9 cellular contexts compared by ENCODE assay signal in the genomic region with DNA sequence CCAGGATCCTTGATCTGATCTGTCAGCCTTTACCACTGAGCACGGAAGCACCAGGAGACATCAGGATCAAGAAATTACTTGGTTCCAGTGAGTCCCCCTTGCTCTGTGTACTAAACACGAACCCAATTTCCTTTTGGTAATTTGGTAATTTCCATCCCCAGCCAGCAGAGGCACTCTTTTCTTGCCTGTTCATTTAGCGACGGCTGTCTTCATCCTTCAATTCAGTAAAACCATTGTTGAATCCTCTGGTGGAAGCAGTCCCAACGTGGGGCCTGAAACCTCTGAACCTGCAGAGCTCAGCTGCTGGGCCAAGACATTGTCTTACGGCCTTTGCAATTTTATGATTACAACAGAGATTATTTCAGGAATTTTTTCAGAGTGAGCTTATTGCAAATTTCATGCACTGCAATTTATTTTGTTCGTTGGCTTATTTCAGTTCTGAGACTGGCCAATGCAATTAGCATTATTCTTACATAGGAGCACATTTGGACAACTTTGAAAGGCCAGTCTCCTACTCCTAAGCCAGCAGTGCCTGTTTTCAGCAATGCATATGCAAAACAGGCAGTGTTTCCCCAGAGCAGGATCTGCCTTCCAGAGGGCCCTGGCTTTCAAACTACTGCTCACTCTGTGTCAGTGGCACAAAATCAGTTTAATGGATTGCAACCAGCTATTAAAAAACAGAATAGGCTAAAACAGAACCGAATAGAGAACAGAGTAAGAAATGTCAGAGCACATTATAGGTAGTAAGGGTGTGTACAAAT.
DNase-seq lines count a peak whose midpoint lies in the region; ATAC-seq and TF ChIP-seq lines count a peak whose summit lies in the region.
"Had no signal": no experiment of that assay in that cellular context is flagged by ENCODE, and none has a peak within 500 bp of the region (broad histone marks: within the 10 kb centered on the region; RNA-seq: fewer than 3 reads in every experiment).

No MANE protein-coding gene starts in this region.

- H3K4me1 ChIP-seq in left ventricle myocardium inferior (peaks cover 3% of the 10 kb centered on the region), SJCRH30 (no peaks in the 10 kb centered on the region)

- intact Hi-C loops in left ventricle myocardium inferior (cut with micrococcal nuclease) (no loop called here), left ventricle myocardium superior (cut with micrococcal nuclease) (no loop called here)

- H3K4me3 ChIP-seq in left ventricle myocardium inferior, result no peak overlapping the region
- no peak overlapping the region for H3K4me3 ChIP-seq in SJCRH30
- H3K4me3 ChIP-seq: BLaER1 treated with 17β-estradiol and CSF1 and Interleukin-3, amounts not matched to agents 10 nM and 100 nM had no signal

- peaks cover 4% of the 10 kb centered on the region for H3K27me3 ChIP-seq in left ventricle myocardium inferior (ENCODE audit: low read depth)
- H3K27me3 ChIP-seq in SJCRH30, result no peaks in the 10 kb centered on the region
- H3K27me3 ChIP-seq: BLaER1 treated with 17β-estradiol and CSF1 and Interleukin-3, amounts not matched to agents 10 nM and 100 nM had no signal

- no peaks in the 10 kb centered on the region for H3K36me3 ChIP-seq in left ventricle myocardium inferior
- no peaks in the 10 kb centered on the region for H3K36me3 ChIP-seq in SJCRH30
- H3K36me3 ChIP-seq: BLaER1 treated with 17β-estradiol and CSF1 and Interleukin-3, amounts not matched to agents 10 nM and 100 nM had no signal

- peak; percentile 50 for TF ChIP-seq CTCF in left ventricle myocardium inferior (IDR thresholded peaks at IDR 0.05; ENCODE audit: borderline replicate concordance)

- no peaks in the 10 kb centered on the region for H3K9me3 ChIP-seq in left ventricle myocardium inferior (replicated peaks)
- no peaks in the 10 kb centered on the region for H3K9me3 ChIP-seq in SJCRH30 (replicated peaks)
- H3K9me3 ChIP-seq: BLaER1 treated with 17β-estradiol and CSF1 and Interleukin-3, amounts not matched to agents 10 nM and 100 nM had no signal

- H3K27ac ChIP-seq in left ventricle myocardium inferior (replicated peaks) (no peak overlapping the region), SJCRH30 (no peak overlapping the region)
- H3K27ac ChIP-seq: BLaER1 treated with 17β-estradiol and CSF1 and Interleukin-3, amounts not matched to agents 10 nM and 100 nM had no signal

- no peak for DNase-seq in left ventricle myocardium inferior
- no peak for DNase-seq in left ventricle myocardium superior
- peak; percentile 8 to 44 for DNase-seq in SJCRH30
- peak; percentile 45 for DNase-seq in iPS DF 19.7 (ENCODE audit: low read depth, low spot score)
- DNase-seq in NOMO-1 treated with DMSO at 0.1 percent for 48 hours (lab: John Stamatoyannopoulos, UW; ENCODE audit: unreplicated experiment), result no peak
- DNase-seq in NCI-H146 treated with DMSO at 0.1 percent for 48 hours (lab: John Stamatoyannopoulos, UW; ENCODE audit: unreplicated experiment), result no peak

- ATAC-seq in left ventricle myocardium superior (no peak), GM19324 (IDR thresholded peaks at IDR 0.05; ENCODE audit: low FRiP score, unreplicated experiment) (no peak), HG02610 (IDR thresholded peaks at IDR 0.05; ENCODE audit: unreplicated experiment) (no peak)

Comparison
In these comparisons a context has a peak if more than half of its experiments do, and no peak if none do; other contexts are left out.
1. DNase-seq: peak in SJCRH30 (2 of 2) and iPS DF 19.7 (single experiment); none in left ventricle myocardium inferior (single experiment), left ventricle myocardium superior (single experiment), NOMO-1 treated with DMSO at 0.1 percent for 48 hours (single experiment) and NCI-H146 treated with DMSO at 0.1 percent for 48 hours (single experiment).